Comparison of ENCODE assay signal across 23 cellular contexts in the genomic region with DNA sequence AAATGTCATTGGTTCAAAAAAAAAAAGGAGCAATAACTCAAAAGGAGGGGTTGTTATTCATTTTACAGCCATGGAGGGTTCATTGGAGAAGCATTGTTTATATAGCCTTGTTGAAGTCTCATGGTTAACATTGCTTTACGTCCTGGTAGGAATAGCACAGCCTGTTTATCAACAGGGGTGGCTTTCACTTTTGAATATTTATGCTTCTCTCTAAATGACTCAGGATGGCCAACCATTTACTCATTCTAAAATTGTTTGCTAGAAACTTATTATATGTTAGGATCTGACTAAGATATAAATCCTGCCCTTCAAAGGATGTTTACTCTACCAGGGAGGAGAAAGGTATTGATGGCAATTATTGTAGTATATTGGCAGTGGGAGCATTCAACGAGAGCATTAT.
"Had no signal": no experiment of that assay in that cellular context is flagged by ENCODE, and none has a peak within 500 bp of the region (broad histone marks: within the 10 kb centered on the region; RNA-seq: fewer than 3 reads in every experiment).

No MANE protein-coding gene starts in this region.

- H3K4me1 ChIP-seq: parathyroid adenoma, prostate gland, right lobe of liver, suprapubic skin, thyroid gland had no signal

- H3K27me3 ChIP-seq: hepatocyte, right lobe of liver, suprapubic skin, thyroid gland had no signal

- H3K36me3 ChIP-seq: prostate gland, right lobe of liver, suprapubic skin, thyroid gland had no signal

- H3K9me3 ChIP-seq: prostate gland, right lobe of liver, suprapubic skin, thyroid gland had no signal

- H3K27ac ChIP-seq: hepatocyte, parathyroid adenoma, prostate gland, right lobe of liver, suprapubic skin, thyroid gland had no signal

- DNase-seq: dermis blood vessel endothelial cell; effector CD4-positive, alpha-beta T cell; endodermal cell; erythroblast; foreskin melanocyte; head of caudate nucleus; left colon; left ventricle myocardium superior; mesendoderm; naive B cell; occipital lobe; retina; right lobe of liver; stimulated activated CD4-positive, alpha-beta T cell treated with anti-CD3 and anti-CD28 coated beads, Interleukin-4, amount 100 ng/mL, for 1 hour; stimulated activated CD8-positive, alpha-beta memory T cell treated with anti-CD3 and anti-CD28 coated beads, Interleukin-4, amount 100 ng/mL, for 48 hours; stimulated activated naive CD8-positive, alpha-beta T cell treated with anti-CD3 and anti-CD28 coated beads, Interleukin-15, Interleukin-2, amounts not matched to agents 100 U/mL and 50 U/mL, for 24 hours; thyroid gland had no signal

- H3K9ac ChIP-seq: parathyroid adenoma had no signal

- H3K4me2 ChIP-seq: hepatocyte had no signal

- H3K4me3 ChIP-seq: hepatocyte, lung, prostate gland, right lobe of liver, suprapubic skin, thyroid gland had no signal

- ATAC-seq: left colon; left ventricle myocardium superior; right lobe of liver; stimulated activated effector memory CD8-positive, alpha-beta T cell treated with anti-CD3 and anti-CD28 coated beads, Interleukin-12 subunit alpha, Interleukin-12 subunit beta, amount 100 ng/mL, for 72 hours; stimulated activated naive CD8-positive, alpha-beta T cell treated with anti-CD3 and anti-CD28 coated beads, Interleukin-15, Interleukin-2, amounts not matched to agents 100 U/mL and 50 U/mL, for 24 hours had no signal

- H2AFZ ChIP-seq: hepatocyte, parathyroid adenoma had no signal
